15 cellular contexts compared by ENCODE assay signal in genomic region chr22:45429424-45429823, GRCh38. TPM values are rescaled to one million over a fixed set of nuclear protein-coding genes. Genes with fewer than 3 reads are reported as not detected.
DNase-seq lines count a peak whose midpoint lies in the region; ATAC-seq and TF ChIP-seq lines count a peak whose summit lies in the region.
"Had no signal": no experiment of that assay in that cellular context is flagged by ENCODE, and none has a peak within 500 bp of the region (broad histone marks: within the 10 kb centered on the region; RNA-seq: fewer than 3 reads in every experiment).

No MANE protein-coding gene starts in this region.

- intact Hi-C loops in tibial artery (cut with DNase I; ENCODE audit: low total_unique reads) = no loop called here

- no peak overlapping the region for H3K4me3 Mint-ChIP-seq in chondrocyte (ENCODE audit: unreplicated experiment)

- DNase-seq in chondrocyte (ENCODE audit: low spot score) (peak; percentile 75), mesenteric fat pad (ENCODE audit: low spot score) (peak; percentile 68), tibial artery (peak; percentile 17 to 60), T-helper 1 cell (no peak)
- DNase-seq: GF-D8, GM23248, NCI-H1048, NCI-H1694, NCI-H446 treated with DMSO at 0.1 percent for 48 hours, NCI-H748 treated with DMSO at 0.1 percent for 48 hours, PC-3 had no signal

- ATAC-seq in HG02970 (IDR thresholded peaks at IDR 0.05; ENCODE audit: low FRiP score, unreplicated experiment) = no peak
- no peak for ATAC-seq in GM21786 (IDR thresholded peaks at IDR 0.05; ENCODE audit: unreplicated experiment)
- ATAC-seq: K562, PC-3 had no signal

- H3K9me3 Mint-ChIP-seq in chondrocyte (ENCODE audit: low read depth) = peaks cover 3% of the 10 kb centered on the region

- no peaks in the 10 kb centered on the region for H4K20me1 ChIP-seq in BLaER1

- no peaks in the 10 kb centered on the region for H3K27me3 ChIP-seq in BLaER1
- peaks cover 0 to 12% of the 10 kb centered on the region in 2 donors for H3K27me3 ChIP-seq in tibial artery

- no peak overlapping the region for H3K4me3 ChIP-seq in BLaER1
- H3K4me3 ChIP-seq in tibial artery = no peak overlapping the region
- H3K4me3 ChIP-seq: GM23248, K562 had no signal

- no peaks in the 10 kb centered on the region for H3K36me3 ChIP-seq in BLaER1
- H3K36me3 ChIP-seq in tibial artery = no peaks in the 10 kb centered on the region

- no peak overlapping the region for H3K27ac ChIP-seq in BLaER1
- no peak overlapping the region for H3K27ac ChIP-seq in tibial artery
- H3K27ac ChIP-seq: GM23248 had no signal

- no peaks in the 10 kb centered on the region for H3K4me1 Mint-ChIP-seq in chondrocyte (ENCODE audit: low read depth)

- no peak overlapping the region for H3K9ac ChIP-seq in BLaER1
- H3K9ac ChIP-seq: GM23248 had no signal

- no peak for TF ChIP-seq CTCF in chondrocyte (IDR thresholded peaks at IDR 0.05)
- TF ChIP-seq CTCF in tibial artery (IDR thresholded peaks at IDR 0.05) = no peak

- H3K27ac Mint-ChIP-seq in chondrocyte (ENCODE audit: unreplicated experiment) = no peak overlapping the region

- peaks cover 8% of the 10 kb centered on the region for H3K9me3 ChIP-seq in BLaER1
- H3K9me3 ChIP-seq in tibial artery = no peaks in the 10 kb centered on the region

- H3K4me2 ChIP-seq in BLaER1 = peak overlapping the region; percentile 61

- H3K36me3 Mint-ChIP-seq in chondrocyte (ENCODE audit: low read depth) = peaks cover 2% of the 10 kb centered on the region

- H3K4me1 ChIP-seq in BLaER1 (peaks cover 39% of the 10 kb centered on the region), tibial artery (no peaks in the 10 kb centered on the region)

- peaks cover 7% of the 10 kb centered on the region for H3K27me3 Mint-ChIP-seq in chondrocyte (ENCODE audit: low read depth)

RNA-seq across cellular contexts. Expression of gene RIBC2, which starts 15.9 kb away (rescaled TPM):
- total RNA-seq in chondrocyte (0.41 to 1.1 TPM in 2 of 3 replicates, not detected in the other), mesenteric fat pad (not detected)
- total RNA-seq: K562 had no signal

RNA-seq across cellular contexts. Expression of gene SMC1B, which starts 16.0 kb away (rescaled TPM):
- total RNA-seq in chondrocyte (not detected in 3 replicates), mesenteric fat pad (not detected)
- total RNA-seq: GM23248, K562 had no signal

Comparison
In these comparisons a context has a peak if more than half of its experiments do, and no peak if none do; other contexts are left out.
1. DNase-seq: peak in chondrocyte (single experiment), mesenteric fat pad (single experiment) and tibial artery (2 of 2); none in T-helper 1 cell (0 of 5).